10 cellular contexts compared by ENCODE assay signal in genomic region chr5:111453747-111454146, GRCh38. TPM values are rescaled to one million over a fixed set of nuclear protein-coding genes. Genes with fewer than 3 reads are reported as not detected.
DNase-seq lines count a peak whose midpoint lies in the region; ATAC-seq and TF ChIP-seq lines count a peak whose summit lies in the region.
"Had no signal": no experiment of that assay in that cellular context is flagged by ENCODE, and none has a peak within 500 bp of the region (broad histone marks: within the 10 kb centered on the region; RNA-seq: fewer than 3 reads in every experiment).

No MANE protein-coding gene starts in this region.

- no peaks in the 10 kb centered on the region for H3K9me3 Mint-ChIP-seq in chondrocyte (ENCODE audit: low read depth)

- intact Hi-C loops in ascending aorta (cut with DNase I): no loop called here

- H3K4me3 ChIP-seq in ascending aorta: no peak overlapping the region
- H3K4me3 ChIP-seq: dorsolateral prefrontal cortex, thyroid gland had no signal

- H3K36me3 ChIP-seq in ascending aorta: no peaks in the 10 kb centered on the region
- H3K36me3 ChIP-seq: thyroid gland had no signal

- DNase-seq in NCI-H1694 treated with DMSO at 0.1 percent for 48 hours (lab: John Stamatoyannopoulos, UW) (peak; percentile 49), NCI-H1694 (lab: John Stamatoyannopoulos, UW) (no peak), NCI-H524 treated with DMSO at 0.1 percent for 48 hours (lab: John Stamatoyannopoulos, UW) (peak; percentile 43), chondrocyte (ENCODE audit: low spot score) (no peak), renal cortical epithelial cell (ENCODE audit: low read depth) (peak; percentile 26), ascending aorta (ENCODE audit: low spot score in 2 of 2) (no peak)
- DNase-seq: dorsolateral prefrontal cortex, thyroid gland had no signal

- TF ChIP-seq CTCF in chondrocyte (IDR thresholded peaks at IDR 0.05) (no peak), ascending aorta (IDR thresholded peaks at IDR 0.05) (no peak)

- no peaks in the 10 kb centered on the region for H3K4me1 ChIP-seq in ascending aorta
- H3K4me1 ChIP-seq: thyroid gland had no signal

- ATAC-seq in GM18909 (IDR thresholded peaks at IDR 0.05; ENCODE audit: poor library complexity, unreplicated experiment) (no peak), GM18520 (IDR thresholded peaks at IDR 0.05; ENCODE audit: unreplicated experiment) (no peak)

- no peaks in the 10 kb centered on the region for H3K9me3 ChIP-seq in ascending aorta
- H3K9me3 ChIP-seq: thyroid gland had no signal

- no peak overlapping the region for H3K27ac ChIP-seq in ascending aorta
- H3K27ac ChIP-seq: thyroid gland had no signal

- H3K36me3 Mint-ChIP-seq in chondrocyte (ENCODE audit: low read depth): no peaks in the 10 kb centered on the region

- H3K4me1 Mint-ChIP-seq in chondrocyte (ENCODE audit: low read depth): peaks cover 18% of the 10 kb centered on the region

- peaks cover 1% of the 10 kb centered on the region for H3K27me3 Mint-ChIP-seq in chondrocyte (ENCODE audit: low read depth)

- peak overlapping the region; percentile 61 for H3K27ac Mint-ChIP-seq in chondrocyte (ENCODE audit: unreplicated experiment)

- H3K4me3 Mint-ChIP-seq in chondrocyte (ENCODE audit: unreplicated experiment): no peak overlapping the region

- H3K27me3 ChIP-seq in ascending aorta: no peaks in the 10 kb centered on the region
- H3K27me3 ChIP-seq: dorsolateral prefrontal cortex, thyroid gland had no signal

RNA-seq across cellular contexts. Expression of gene STARD4, which starts 58.6 kb away (rescaled TPM):
- total RNA-seq in chondrocyte (47.7 to 70.9 TPM (median 69.6 TPM) in 3 replicates), renal cortical epithelial cell (29.5 and 120 TPM in 2 replicates), ascending aorta (1.5 TPM)

Comparison
In these comparisons a context has a peak if more than half of its experiments do, and no peak if none do; other contexts are left out.
1. DNase-seq: peak in NCI-H1694 treated with DMSO at 0.1 percent for 48 hours (single experiment), NCI-H524 treated with DMSO at 0.1 percent for 48 hours (single experiment) and renal cortical epithelial cell (single experiment); none in NCI-H1694 (single experiment), chondrocyte (single experiment) and ascending aorta (0 of 2).
2. RNA of gene STARD4, which starts 58.6 kb away (total RNA-seq): 47.7 to 70.9 TPM in chondrocyte and 29.5 to 120 TPM in renal cortical epithelial cell; 1.5 TPM in ascending aorta (single experiment); every median in the first group is over 10 times any median in the second.